ENCODE assay signal across 1 cellular context in genomic region chr14:69360438-69361108, GRCh38.
TF ChIP-seq lines count a peak whose summit lies in the region.

No MANE protein-coding gene starts in this region.

TF ChIP-seq in HEK293, 187 proteins besides CTCF, POLR2A, EP300 and RAD21 (continued from another document):
- TF ChIP-seq ZNF18 (tag by site-specific recombination; IDR thresholded peaks at IDR 0.05) (no peak), ZNF404 (tag by site-specific recombination; IDR thresholded peaks at IDR 0.05) (no peak), INSM2 (tag by site-specific recombination; IDR thresholded peaks at IDR 0.05) (no peak), ZNF670 (tag by site-specific recombination; IDR thresholded peaks at IDR 0.05; ENCODE audit: low read depth) (no peak), ZNF600 (tag by site-specific recombination; IDR thresholded peaks at IDR 0.05) (peak; percentile 64; the same call in 1 of the 2 replicates), ZBTB44 (tag by site-specific recombination; IDR thresholded peaks at IDR 0.05) (0 out of 2 replicates have a peak, but pooled peaks have one; percentile 34), ZNF677 (tag by site-specific recombination; IDR thresholded peaks at IDR 0.05) (no peak), EGR2 (tag by site-specific recombination; IDR thresholded peaks at IDR 0.05; ENCODE audit: low read depth) (no peak), ZNF362 (tag by site-specific recombination; IDR thresholded peaks at IDR 0.05) (no peak), ZNF335 (tag by site-specific recombination; conservative IDR thresholded peaks at IDR 0.05) (no peak), ZNF426 (tag by site-specific recombination; IDR thresholded peaks at IDR 0.05) (no peak), ZNF510 (tag by site-specific recombination; IDR thresholded peaks at IDR 0.05; ENCODE audit: insufficient replicate concordance) (no peak), ZNF707 (tag by site-specific recombination; IDR thresholded peaks at IDR 0.05) (no peak), ZNF114 (tag by site-specific recombination; IDR thresholded peaks at IDR 0.05) (no peak), ZNF138 (tag by site-specific recombination; IDR thresholded peaks at IDR 0.05; ENCODE audit: borderline replicate concordance) (no peak), ZNF10 (tag by site-specific recombination; IDR thresholded peaks at IDR 0.05) (no peak), SP7 (tag by site-specific recombination; IDR thresholded peaks at IDR 0.05) (0 out of 2 replicates have a peak, but pooled peaks have one; percentile 24), MEIS1 (CRISPR knock-in tag; IDR thresholded peaks at IDR 0.05; ENCODE audit: borderline replicate concordance) (no peak), GLIS1 (tag by site-specific recombination; IDR thresholded peaks at IDR 0.05) (peak; percentile 64), IKZF3 (tag by site-specific recombination; IDR thresholded peaks at IDR 0.05) (no peak), ZNF518A (tag by site-specific recombination; conservative IDR thresholded peaks at IDR 0.05; ENCODE audit: low read depth) (no peak), TCF7L2 (IDR thresholded peaks at IDR 0.05; ENCODE audit: borderline replicate concordance, low read depth, low read length) (no peak), SCRT2 (tag by site-specific recombination; IDR thresholded peaks at IDR 0.05) (no peak), ZNF366 (tag by site-specific recombination; conservative IDR thresholded peaks at IDR 0.05) (peak; percentile 59; the same call in 1 of the 2 replicates), ZNF423 (tag by site-specific recombination; IDR thresholded peaks at IDR 0.05) (no peak), FEZF1 (tag by site-specific recombination; IDR thresholded peaks at IDR 0.05) (no peak), ZNF830 (tag by site-specific recombination; IDR thresholded peaks at IDR 0.05; ENCODE audit: low read depth) (no peak), ZNF624 (tag by site-specific recombination; IDR thresholded peaks at IDR 0.05) (no peak), ZNF791 (tag by site-specific recombination; IDR thresholded peaks at IDR 0.05) (no peak), OSR2 (tag by site-specific recombination; IDR thresholded peaks at IDR 0.05) (peak; percentile 72), ZNF664 (tag by site-specific recombination; IDR thresholded peaks at IDR 0.05) (no peak), PRDM1 (tag by site-specific recombination; IDR thresholded peaks at IDR 0.05) (no peak), ZNF660 (tag by site-specific recombination; IDR thresholded peaks at IDR 0.05) (no peak), ZBTB26 (tag by site-specific recombination; optimal IDR thresholded peaks at IDR 0.05) (no peak), ZNF692 (tag by site-specific recombination; IDR thresholded peaks at IDR 0.05) (peak; percentile 85)
